ENCODE assay signal across 1 cellular context in genomic region chr5:10702911-10703491, GRCh38.
TF ChIP-seq lines count a peak whose summit lies in the region.

No MANE protein-coding gene starts in this region.

TF ChIP-seq in K562, 482 proteins besides CTCF, POLR2A, EP300 and RAD21 (continued from another document):
- TF ChIP-seq HBP1 (CRISPR knock-in tag; IDR thresholded peaks at IDR 0.05) (no peak), KLF10 (CRISPR knock-in tag; IDR thresholded peaks at IDR 0.05) (no peak), ZBTB12 (CRISPR knock-in tag; IDR thresholded peaks at IDR 0.05) (no peak), ETV1 (tag; conservative IDR thresholded peaks at IDR 0.05; ENCODE audit: low read depth) (no peak), E2F5 (CRISPR knock-in tag; IDR thresholded peaks at IDR 0.05) (no peak), MEIS2 (IDR thresholded peaks at IDR 0.05; ENCODE audit: partially characterized antibody) (no peak), ELF1 (tag; IDR thresholded peaks at IDR 0.05) (no peak), GTF2E2 (tag; IDR thresholded peaks at IDR 0.05) (no peak), SIRT6 (IDR thresholded peaks at IDR 0.05; ENCODE audit: low read depth, low read length) (no peak), CREB3 (tag; conservative IDR thresholded peaks at IDR 0.05; ENCODE audit: low read depth) (no peak), MAFG (tag; conservative IDR thresholded peaks at IDR 0.05) (no peak), PKNOX1 (IDR thresholded peaks at IDR 0.05) (no peak), FOXP4 (CRISPR knock-in tag; IDR thresholded peaks at IDR 0.05; ENCODE audit: borderline replicate concordance) (no peak), KDM5B (IDR thresholded peaks at IDR 0.05; ENCODE audit: insufficient replicate concordance, low read depth, low read length) (no peak), ZNF318 (IDR thresholded peaks at IDR 0.05; ENCODE audit: borderline replicate concordance in 1 of 2, low read depth in 1 of 2) (no peak), HNRNPLL (IDR thresholded peaks at IDR 0.05; ENCODE audit: low read depth, low read length, poor library complexity, severe bottlenecking) (peak; percentile 64), MYNN (IDR thresholded peaks at IDR 0.05) (no peak), MYNN (CRISPR knock-in tag; IDR thresholded peaks at IDR 0.05) (no peak), XRCC4 (IDR thresholded peaks at IDR 0.05; ENCODE audit: extremely low read depth, insufficient read depth, insufficient read length) (no peak), BCOR (IDR thresholded peaks at IDR 0.05) (0 out of 2 replicates have a peak, but pooled peaks have one; percentile 45), TCF7 (IDR thresholded peaks at IDR 0.05; ENCODE audit: borderline replicate concordance) (no peak), HIVEP1 (CRISPR knock-in tag; IDR thresholded peaks at IDR 0.05) (no peak), ZFP1 (CRISPR knock-in tag; IDR thresholded peaks at IDR 0.05) (no peak), MNT (conservative IDR thresholded peaks at IDR 0.05) (peak; percentile 45 to 64), CCAR2 (IDR thresholded peaks at IDR 0.05; ENCODE audit: low read depth, low read length) (0 out of 2 replicates have a peak, but pooled peaks have one; percentile 60), POU5F1 (IDR thresholded peaks at IDR 0.05; ENCODE audit: borderline replicate concordance, low read depth, low read length, partially characterized antibody) (no peak), FOSL1 (tag; conservative IDR thresholded peaks at IDR 0.05) (peak; percentile 98), ZNF143 (CRISPR knock-in tag; IDR thresholded peaks at IDR 0.05) (peak; percentile 71), RFX7 (CRISPR knock-in tag; IDR thresholded peaks at IDR 0.05) (no peak), NCOR1 (IDR thresholded peaks at IDR 0.05) (peak; percentile 86), HMBOX1 (IDR thresholded peaks at IDR 0.05) (peak; percentile 74; the same call in 1 of the 2 replicates), NCOA4 (IDR thresholded peaks at IDR 0.05; ENCODE audit: partially characterized antibody) (no peak), ZNF239 (CRISPR knock-in tag; IDR thresholded peaks at IDR 0.05) (no peak), TARDBP (IDR thresholded peaks at IDR 0.05) (peak; percentile 68; the same call in 1 of the 2 replicates)
